12 cellular contexts compared by ENCODE assay signal in the genomic region with DNA sequence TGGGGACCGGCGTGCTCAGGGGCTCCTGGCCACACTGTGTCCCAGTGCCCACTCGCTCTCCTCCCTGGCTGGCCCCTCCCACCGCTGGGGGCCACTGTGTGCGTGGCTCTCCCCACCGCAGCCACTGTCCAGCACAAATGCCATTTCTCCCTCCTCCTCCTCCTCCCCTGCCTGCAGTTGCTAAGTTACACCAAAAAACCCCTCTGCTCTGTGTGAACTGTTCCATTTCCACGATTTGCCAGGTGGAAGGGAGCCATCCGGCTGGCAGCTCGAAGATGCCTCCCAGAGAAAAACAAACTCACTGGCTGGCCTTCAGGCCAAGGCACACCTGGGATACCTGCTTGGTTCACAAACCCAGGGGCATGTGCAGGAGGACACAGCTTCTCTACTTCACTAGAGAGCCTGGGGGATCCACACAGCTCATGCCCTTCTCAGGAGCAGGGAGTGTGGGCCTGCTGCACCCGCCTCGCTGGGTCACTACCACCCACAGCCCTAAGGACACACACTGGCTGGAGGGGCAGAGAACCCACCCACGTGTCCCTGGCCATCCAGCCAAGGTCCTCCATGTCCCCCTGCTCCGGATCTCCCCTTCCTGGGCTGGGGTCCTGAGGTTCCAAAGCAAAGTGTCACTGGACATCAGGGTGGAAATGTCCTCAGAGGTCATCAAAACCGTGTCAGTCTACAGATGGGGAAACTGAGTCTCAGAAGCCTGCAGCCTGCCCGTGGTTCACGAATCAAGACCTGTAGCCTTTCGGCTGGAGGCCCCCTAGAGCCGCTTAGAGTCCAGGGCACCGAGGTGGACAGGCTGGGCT. TPM values are rescaled to one million over a fixed set of nuclear protein-coding genes. Genes with fewer than 3 reads are reported as not detected.
DNase-seq lines count a peak whose midpoint lies in the region; ATAC-seq and TF ChIP-seq lines count a peak whose summit lies in the region.
"Had no signal": no experiment of that assay in that cellular context is flagged by ENCODE, and none has a peak within 500 bp of the region (broad histone marks: within the 10 kb centered on the region; RNA-seq: fewer than 3 reads in every experiment).

No MANE protein-coding gene starts in this region.

- no peak for TF ChIP-seq CTCF in WTC11 (IDR thresholded peaks at IDR 0.05)

- no peaks in the 10 kb centered on the region for H3K9me3 Mint-ChIP-seq in activated naive CD4-positive, alpha-beta T cell treated with anti-CD3 and anti-CD28 coated beads, Interleukin-2, amount 10 ng/mL, durations not matched to agents 7 days and 5 days
- no peaks in the 10 kb centered on the region for H3K9me3 Mint-ChIP-seq in activated naive CD4-positive, alpha-beta T cell treated with anti-CD3 and anti-CD28 coated beads for 36 hours
- H3K9me3 Mint-ChIP-seq in WTC11, result no peaks in the 10 kb centered on the region
- H3K9me3 Mint-ChIP-seq: stimulated activated naive CD8-positive, alpha-beta T cell treated with anti-CD3 and anti-CD28 coated beads, Interleukin-15, Interleukin-2, amounts not matched to agents 100 ng/mL and 50 ng/mL, for 24 hours had no signal

- POLR2A ChIA-PET in WTC11 (lab: Charles Lee), result interaction anchor here (1.0 kb wide), 1 partner anchor 44 kb away, joined by 3 read pairs; no protein-coding TSS in a partner anchor

- intact Hi-C loops in activated naive CD4-positive, alpha-beta T cell treated with anti-CD3 and anti-CD28 coated beads for 36 hours (cut with micrococcal nuclease), result no loop called here

- no peak for ATAC-seq in WTC11
- no peak for ATAC-seq in HG03045 (IDR thresholded peaks at IDR 0.05; ENCODE audit: unreplicated experiment)
- ATAC-seq in GM18505 (IDR thresholded peaks at IDR 0.05; ENCODE audit: unreplicated experiment), result no peak

- H3K4me1 Mint-ChIP-seq in activated naive CD4-positive, alpha-beta T cell treated with anti-CD3 and anti-CD28 coated beads, Interleukin-2, amount 10 ng/mL, durations not matched to agents 7 days and 5 days, result peaks cover 9% of the 10 kb centered on the region
- peaks cover 5% of the 10 kb centered on the region for H3K4me1 Mint-ChIP-seq in activated naive CD4-positive, alpha-beta T cell treated with anti-CD3 and anti-CD28 coated beads for 36 hours (ENCODE audit: low read depth)
- H3K4me1 Mint-ChIP-seq in WTC11, result peaks cover 7% of the 10 kb centered on the region

- CTCF ChIA-PET in activated naive CD4-positive, alpha-beta T cell treated with anti-CD3 and anti-CD28 coated beads, Interleukin-2, amount 10 ng/mL, durations not matched to agents 7 days and 5 days (lab: Charles Lee), result interaction anchor here (1.0 to 2.8 kb wide), 10 partner anchors 10 to 94 kb away, joined by 3 to 21 read pairs (median 4); no protein-coding TSS in a partner anchor
- CTCF ChIA-PET in activated naive CD4-positive, alpha-beta T cell treated with anti-CD3 and anti-CD28 coated beads for 36 hours (lab: Charles Lee), result interaction anchor here (0.6 to 1.3 kb wide), 4 partner anchors 12 to 98 kb away, joined by 3 to 4 read pairs (median 4); no protein-coding TSS in a partner anchor
- CTCF ChIA-PET in WTC11 (lab: Charles Lee), result interaction anchor here (0.7 to 10.7 kb wide), 17 partner anchors 9 to 88 kb away, joined by 3 to 94 read pairs (median 7); no protein-coding TSS in a partner anchor

- no peak overlapping the region for H3K27ac Mint-ChIP-seq in activated naive CD4-positive, alpha-beta T cell treated with anti-CD3 and anti-CD28 coated beads, Interleukin-2, amount 10 ng/mL, durations not matched to agents 7 days and 5 days
- H3K27ac Mint-ChIP-seq in activated naive CD4-positive, alpha-beta T cell treated with anti-CD3 and anti-CD28 coated beads for 36 hours, result no peak overlapping the region
- H3K27ac Mint-ChIP-seq in WTC11, result no peak overlapping the region
- H3K27ac Mint-ChIP-seq: stimulated activated naive CD8-positive, alpha-beta T cell treated with anti-CD3 and anti-CD28 coated beads, Interleukin-15, Interleukin-2, amounts not matched to agents 100 ng/mL and 50 ng/mL, for 24 hours had no signal

- H3K36me3 Mint-ChIP-seq in activated naive CD4-positive, alpha-beta T cell treated with anti-CD3 and anti-CD28 coated beads, Interleukin-2, amount 10 ng/mL, durations not matched to agents 7 days and 5 days, result no peaks in the 10 kb centered on the region
- H3K36me3 Mint-ChIP-seq in activated naive CD4-positive, alpha-beta T cell treated with anti-CD3 and anti-CD28 coated beads for 36 hours (ENCODE audit: low read depth), result no peaks in the 10 kb centered on the region
- H3K36me3 Mint-ChIP-seq in WTC11, result no peaks in the 10 kb centered on the region

- peaks cover 82% of the 10 kb centered on the region for H3K27me3 Mint-ChIP-seq in activated naive CD4-positive, alpha-beta T cell treated with anti-CD3 and anti-CD28 coated beads, Interleukin-2, amount 10 ng/mL, durations not matched to agents 7 days and 5 days
- peaks cover 42% of the 10 kb centered on the region for H3K27me3 Mint-ChIP-seq in activated naive CD4-positive, alpha-beta T cell treated with anti-CD3 and anti-CD28 coated beads for 36 hours (ENCODE audit: low read depth)
- peaks cover 50% of the 10 kb centered on the region for H3K27me3 Mint-ChIP-seq in WTC11 (ENCODE audit: low read depth)

- DNase-seq in activated naive CD4-positive, alpha-beta T cell treated with anti-CD3 and anti-CD28 coated beads, Interleukin-2, amount 10 ng/mL, durations not matched to agents 7 days and 5 days, result no peak
- DNase-seq in activated naive CD4-positive, alpha-beta T cell treated with anti-CD3 and anti-CD28 coated beads for 36 hours, result no peak
- DNase-seq in WTC11 (ENCODE audit: low spot score), result no peak
- peak; percentile 8 for DNase-seq in iPS-NIHi7 (ENCODE audit: extremely low spot score)
- DNase-seq in superior temporal gyrus (ENCODE audit: extremely low spot score), result peak; percentile 40
- no peak for DNase-seq in SW480 (ENCODE audit: low spot score)
- DNase-seq: brain microvascular endothelial cell, NCI-H510A had no signal

- no peak for TF ChIP-seq POLR2A in GM18505 (IDR thresholded peaks at IDR 0.05; ENCODE audit: borderline replicate concordance, extremely low read depth, insufficient read depth, insufficient read length)

- H3K4me3 Mint-ChIP-seq in activated naive CD4-positive, alpha-beta T cell treated with anti-CD3 and anti-CD28 coated beads, Interleukin-2, amount 10 ng/mL, durations not matched to agents 7 days and 5 days, result peak overlapping the region; percentile 76
- H3K4me3 Mint-ChIP-seq in activated naive CD4-positive, alpha-beta T cell treated with anti-CD3 and anti-CD28 coated beads for 36 hours, result no peak overlapping the region
- peak overlapping the region; percentile 74 for H3K4me3 Mint-ChIP-seq in WTC11

TF ChIP-seq in WTC11, 78 proteins besides CTCF, POLR2A, EP300 and RAD21:
- TF ChIP-seq EMX1 (CRISPR knock-in tag; IDR thresholded peaks at IDR 0.05) (no peak), ZNF416 (CRISPR knock-in tag; IDR thresholded peaks at IDR 0.05) (no peak), HMGA2 (CRISPR knock-in tag; IDR thresholded peaks at IDR 0.05) (no peak)
- TF ChIP-seq, protein P1, sequence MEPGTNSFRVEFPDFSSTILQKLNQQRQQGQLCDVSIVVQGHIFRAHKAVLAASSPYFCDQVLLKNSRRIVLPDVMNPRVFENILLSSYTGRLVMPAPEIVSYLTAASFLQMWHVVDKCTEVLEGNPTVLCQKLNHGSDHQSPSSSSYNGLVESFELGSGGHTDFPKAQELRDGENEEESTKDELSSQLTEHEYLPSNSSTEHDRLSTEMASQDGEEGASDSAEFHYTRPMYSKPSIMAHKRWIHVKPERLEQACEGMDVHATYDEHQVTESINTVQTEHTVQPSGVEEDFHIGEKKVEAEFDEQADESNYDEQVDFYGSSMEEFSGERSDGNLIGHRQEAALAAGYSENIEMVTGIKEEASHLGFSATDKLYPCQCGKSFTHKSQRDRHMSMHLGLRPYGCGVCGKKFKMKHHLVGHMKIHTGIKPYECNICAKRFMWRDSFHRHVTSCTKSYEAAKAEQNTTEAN (CRISPR knock-in tag; IDR thresholded peaks at IDR 0.05), result no peak
- TF ChIP-seq, protein P2, sequence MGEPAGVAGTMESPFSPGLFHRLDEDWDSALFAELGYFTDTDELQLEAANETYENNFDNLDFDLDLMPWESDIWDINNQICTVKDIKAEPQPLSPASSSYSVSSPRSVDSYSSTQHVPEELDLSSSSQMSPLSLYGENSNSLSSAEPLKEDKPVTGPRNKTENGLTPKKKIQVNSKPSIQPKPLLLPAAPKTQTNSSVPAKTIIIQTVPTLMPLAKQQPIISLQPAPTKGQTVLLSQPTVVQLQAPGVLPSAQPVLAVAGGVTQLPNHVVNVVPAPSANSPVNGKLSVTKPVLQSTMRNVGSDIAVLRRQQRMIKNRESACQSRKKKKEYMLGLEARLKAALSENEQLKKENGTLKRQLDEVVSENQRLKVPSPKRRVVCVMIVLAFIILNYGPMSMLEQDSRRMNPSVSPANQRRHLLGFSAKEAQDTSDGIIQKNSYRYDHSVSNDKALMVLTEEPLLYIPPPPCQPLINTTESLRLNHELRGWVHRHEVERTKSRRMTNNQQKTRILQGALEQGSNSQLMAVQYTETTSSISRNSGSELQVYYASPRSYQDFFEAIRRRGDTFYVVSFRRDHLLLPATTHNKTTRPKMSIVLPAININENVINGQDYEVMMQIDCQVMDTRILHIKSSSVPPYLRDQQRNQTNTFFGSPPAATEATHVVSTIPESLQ (CRISPR knock-in tag; IDR thresholded peaks at IDR 0.05), result no peak
- TF ChIP-seq, protein P3, sequence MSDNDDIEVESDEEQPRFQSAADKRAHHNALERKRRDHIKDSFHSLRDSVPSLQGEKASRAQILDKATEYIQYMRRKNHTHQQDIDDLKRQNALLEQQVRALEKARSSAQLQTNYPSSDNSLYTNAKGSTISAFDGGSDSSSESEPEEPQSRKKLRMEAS (CRISPR knock-in tag; IDR thresholded peaks at IDR 0.05), result no peak

RNA-seq across cellular contexts. Expression of a gene that starts 1.7 kb away (rescaled TPM):
- total RNA-seq in activated naive CD4-positive, alpha-beta T cell treated with anti-CD3 and anti-CD28 coated beads for 36 hours, result not detected
- total RNA-seq in WTC11 (2021), result 20.8 to 21.4 TPM (median 21.0 TPM) in 3 replicates
- total RNA-seq: SJSA1 had no signal

Comparison
In these comparisons a context has a peak if more than half of its experiments do, and no peak if none do; other contexts are left out.
1. DNase-seq: peak in iPS-NIHi7 (single experiment) and superior temporal gyrus (single experiment); none in activated naive CD4-positive, alpha-beta T cell treated with anti-CD3 and anti-CD28 coated beads, Interleukin-2, amount 10 ng/mL, durations not matched to agents 7 days and 5 days (single experiment), activated naive CD4-positive, alpha-beta T cell treated with anti-CD3 and anti-CD28 coated beads for 36 hours (single experiment), WTC11 (single experiment) and SW480 (single experiment).
2. RNA of a gene that starts 1.7 kb away (total RNA-seq): 20.8 to 21.4 TPM in WTC11; not detected in activated naive CD4-positive, alpha-beta T cell treated with anti-CD3 and anti-CD28 coated beads for 36 hours; every median in the first group is over 10 times any median in the second.